ENCODE assay signal across 24 cellular contexts in the genomic region with DNA sequence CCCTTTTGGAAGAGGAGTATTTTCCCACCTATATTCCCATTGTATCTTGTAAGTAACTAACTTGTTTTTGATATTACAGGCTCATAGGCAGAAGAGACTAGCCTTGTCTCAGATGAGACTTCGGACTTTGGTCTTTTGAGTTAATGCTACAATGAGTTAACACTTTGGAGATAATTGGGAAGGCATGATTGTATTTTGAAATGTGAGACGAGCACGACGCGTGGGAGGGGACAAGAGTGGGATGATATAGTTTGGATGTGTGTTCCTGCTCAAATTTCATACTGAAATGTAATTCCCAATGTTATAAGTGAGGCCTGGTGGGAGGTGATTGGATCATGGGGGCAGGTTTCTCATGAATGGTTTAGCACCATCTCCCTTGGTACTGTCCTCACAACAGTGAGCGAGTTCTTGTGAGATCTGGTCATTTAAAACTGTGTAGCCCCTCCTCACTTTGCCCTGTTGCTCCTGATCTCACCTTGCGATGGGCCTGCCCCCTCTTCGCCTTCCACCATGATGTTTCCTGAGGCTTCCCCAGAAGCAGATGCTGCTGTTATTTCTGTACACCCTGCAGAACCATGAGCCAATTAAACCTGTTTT.
"Had no signal": no experiment of that assay in that cellular context is flagged by ENCODE, and none has a peak within 500 bp of the region (broad histone marks: within the 10 kb centered on the region; RNA-seq: fewer than 3 reads in every experiment).

No MANE protein-coding gene starts in this region.

- H3K27me3 ChIP-seq: breast epithelium, esophagus squamous epithelium, hepatocyte, stomach, thyroid gland, upper lobe of left lung had no signal

- H3K79me2 ChIP-seq: hepatocyte had no signal

- H2AFZ ChIP-seq: hepatocyte had no signal

- H3K4me3 ChIP-seq: breast epithelium, esophagus squamous epithelium, hepatocyte, mucosa of descending colon, stomach, thyroid gland, upper lobe of left lung had no signal

- ATAC-seq: activated naive CD8-positive, alpha-beta T cell treated with anti-CD3 and anti-CD28 coated beads, Interleukin-2, amount 50 U/mL, for 24 hours; activated T-cell treated with anti-CD3 and anti-CD28 coated beads, Interleukin-2, amount 50 U/mL, for 4 hours; activated T-helper 17 cell treated with anti-CD3 and anti-CD28 coated beads, Interleukin-2, amount 50 U/mL, for 72 hours; left ventricle myocardium superior; mucosa of descending colon; natural killer cell treated with Interleukin-12 subunit alpha and Interleukin-12 subunit beta and Interleukin-15 and Interleukin-18, amount 100 ng/mL, for 72 hours; right cardiac atrium; stimulated activated naive B cell treated with anti-CD40 and anti-IgM and Interleukin-4, amounts not matched to agents 10 μg/mL and 1 μg/mL and 100 μg/mL, for 72 hours had no signal

- FAIRE-seq: frontal cortex had no signal

- DNase-seq: activated CD4-positive, alpha-beta memory T cell treated with anti-CD3 and anti-CD28 coated beads, Interleukin-2, amount 10 ng/mL, durations not matched to agents 7 days and 5 days; activated CD4-positive, alpha-beta T cell treated with anti-CD3 and anti-CD28 coated beads for 1 hour; activated CD4-positive, alpha-beta T cell treated with anti-CD3 and anti-CD28 coated beads, Interleukin-2, amount 10 ng/mL, durations not matched to agents 7 days and 5 days; activated naive CD8-positive, alpha-beta T cell treated with anti-CD3 and anti-CD28 coated beads, Interleukin-2, amount 50 U/mL, for 24 hours; activated T-cell treated with anti-CD3 and anti-CD28 coated beads, Interleukin-2, amount 50 U/mL, for 4 hours; amygdala; esophagus squamous epithelium; islet precursor cell; left ventricle myocardium superior; mucosa of descending colon; right cardiac atrium; stimulated activated CD4-positive, alpha-beta T cell treated with anti-CD3 and anti-CD28 coated beads, Interleukin-15, amount 100 ng/mL, for 24 hours; stimulated activated CD4-positive, alpha-beta T cell treated with anti-CD3 and anti-CD28 coated beads, Interleukin-2, amount 100 ng/mL, for 24 hours; stimulated activated naive B cell treated with anti-CD40 and anti-IgM and Interleukin-4, amounts not matched to agents 10 μg/mL and 1 μg/mL and 100 μg/mL, for 72 hours; stomach; T-helper 9 cell; upper lobe of left lung had no signal

- H3K36me3 ChIP-seq: breast epithelium, esophagus squamous epithelium, stomach, thyroid gland, upper lobe of left lung had no signal

- H3K4me1 ChIP-seq: breast epithelium, esophagus squamous epithelium, stomach, thyroid gland, upper lobe of left lung had no signal

- H3K9me3 ChIP-seq: thyroid gland had no signal

- H3K4me2 ChIP-seq: hepatocyte had no signal

- H3K27ac ChIP-seq: breast epithelium, epithelial cell of prostate, esophagus squamous epithelium, hepatocyte, stomach, thyroid gland, upper lobe of left lung had no signal
